In genomic region chr11:46247664-46248063, GRCh38 we compare ENCODE assay signal across 8 cellular contexts. TPM values are rescaled to one million over a fixed set of nuclear protein-coding genes. Genes with fewer than 3 reads are reported as not detected.
DNase-seq lines count a peak whose midpoint lies in the region; ATAC-seq, FAIRE-seq and TF ChIP-seq lines count a peak whose summit lies in the region.

No MANE protein-coding gene starts in this region.

- H3K4me3 ChIP-seq in Peyer's patch (no peak overlapping the region), osteoblast (ENCODE audit: insufficient read depth, low read length) (no peak overlapping the region), uterus (no peak overlapping the region)

- H3K4me2 ChIP-seq in osteoblast (ENCODE audit: insufficient read depth, low read length) = peak overlapping the region; percentile 52

- peak overlapping the region; percentile 99 for H3K27ac Mint-ChIP-seq in chondrocyte (ENCODE audit: unreplicated experiment)

- intact Hi-C loops in uterus (cut with DNase I; ENCODE audit: low total_unique reads) = no loop called here

- H3K79me2 ChIP-seq in osteoblast (ENCODE audit: insufficient read depth, low read length) = no peaks in the 10 kb centered on the region

- no peaks in the 10 kb centered on the region for H3K27me3 Mint-ChIP-seq in chondrocyte (ENCODE audit: low read depth)

- H2AFZ ChIP-seq in osteoblast (ENCODE audit: low read length) = no peak overlapping the region

- TF ChIP-seq POLR2A in Peyer's patch (IDR thresholded peaks at IDR 0.05) = no peak
- TF ChIP-seq POLR2A in uterus (IDR thresholded peaks at IDR 0.05) = no peak

- no peak overlapping the region for H3K4me3 Mint-ChIP-seq in chondrocyte (ENCODE audit: unreplicated experiment)

- no peaks in the 10 kb centered on the region for H4K20me1 ChIP-seq in osteoblast (ENCODE audit: insufficient read depth, low read length)

- H3K4me1 Mint-ChIP-seq in chondrocyte (ENCODE audit: low read depth) = peaks cover 72% of the 10 kb centered on the region

- no peaks in the 10 kb centered on the region for H3K36me3 Mint-ChIP-seq in chondrocyte (ENCODE audit: low read depth)

- no peaks in the 10 kb centered on the region for H3K9me3 Mint-ChIP-seq in chondrocyte (ENCODE audit: low read depth)

- H3K9me3 ChIP-seq in Peyer's patch (no peaks in the 10 kb centered on the region), osteoblast (ENCODE audit: low read depth, low read length) (no peaks in the 10 kb centered on the region), uterus (no peaks in the 10 kb centered on the region)

- peak; percentile 49 for DNase-seq in D721Med (ENCODE audit: insufficient read length, low spot score)
- peak; percentile 75 for DNase-seq in HuH-7.5 (ENCODE audit: low spot score)
- DNase-seq in Peyer's patch = peak in 2 of 3 donors; percentile 63 to 81
- no peak for DNase-seq in chondrocyte (ENCODE audit: low spot score)
- no peak for DNase-seq in osteoblast (ENCODE audit: insufficient read length, low spot score, missing footprints)
- DNase-seq in uterus = no peak

- H3K27me3 ChIP-seq in Peyer's patch (no peaks in the 10 kb centered on the region), osteoblast (ENCODE audit: insufficient read depth, low read length) (no peaks in the 10 kb centered on the region), uterus (no peaks in the 10 kb centered on the region)

- no peak for FAIRE-seq in D721Med (lab: Jason Lieb, UNC)

- peaks cover 0 to 36% (median 3%) of the 10 kb centered on the region in 4 donors for H3K4me1 ChIP-seq in Peyer's patch
- peaks cover 55% of the 10 kb centered on the region for H3K4me1 ChIP-seq in osteoblast (ENCODE audit: insufficient read depth, low read length)
- H3K4me1 ChIP-seq in uterus = no peaks in the 10 kb centered on the region

- H3K27ac ChIP-seq in Peyer's patch (no peak overlapping the region), osteoblast (ENCODE audit: low read depth, low read length) (peak overlapping the region; percentile 100), uterus (no peak overlapping the region)

- H3K36me3 ChIP-seq in Peyer's patch (no peaks in the 10 kb centered on the region), osteoblast (ENCODE audit: insufficient read depth, low read length) (no peaks in the 10 kb centered on the region), uterus (no peaks in the 10 kb centered on the region)

- ATAC-seq in HG03521 (IDR thresholded peaks at IDR 0.05; ENCODE audit: unreplicated experiment) (no peak), HG03460 (IDR thresholded peaks at IDR 0.05; ENCODE audit: unreplicated experiment) (no peak)

- TF ChIP-seq CTCF in D721Med (IDR thresholded peaks at IDR 0.05; ENCODE audit: insufficient read depth, missing control alignments) (peak; percentile 66), Peyer's patch (IDR thresholded peaks at IDR 0.05) (peak in 5 of 6 experiments; percentile 14 to 86 (median 78)), chondrocyte (IDR thresholded peaks at IDR 0.05) (peak; percentile 63), osteoblast (IDR thresholded peaks at IDR 0.05; ENCODE audit: extremely low read depth, low read depth, low read length) (peak; percentile 20), uterus (IDR thresholded peaks at IDR 0.05) (peak in 2 of 4 experiments; percentile 32 to 41)

RNA-seq across cellular contexts. Expression of gene CREB3L1, which starts 29.8 kb away (rescaled TPM):
- 10 to 100 TPM; 13.2 to 50.6 (median 30.3) TPM for total RNA-seq in Peyer's patch
- 83.1 to 192 TPM (median 190 TPM) in 3 replicates for total RNA-seq in chondrocyte
- 30.1 and 33.3 TPM in 2 replicates for total RNA-seq in osteoblast
- 10 to 100 TPM in 2 of 4 donors, 1 to 10 TPM in 1, not detected in 1; 2.0 to 20.8 (median 14.8) TPM for total RNA-seq in uterus

Comparison
In these comparisons a context has a peak if more than half of its experiments do, and no peak if none do; other contexts are left out.
1. DNase-seq: peak in D721Med (single experiment), HuH-7.5 (single experiment) and Peyer's patch (2 of 3); none in chondrocyte (single experiment), osteoblast (single experiment) and uterus (0 of 2).